Comparison of ENCODE assay signal across 9 cellular contexts in genomic region chr1:36133484-36133883, GRCh38. TPM values are rescaled to one million over a fixed set of nuclear protein-coding genes. Genes with fewer than 3 reads are reported as not detected.
A peak's percentile ranks its signal among the peaks of the same experiment; 100 is the strongest.
DNase-seq lines count a peak whose midpoint lies in the region; ATAC-seq and TF ChIP-seq lines count a peak whose summit lies in the region.
"Had no signal": no experiment of that assay in that cellular context is flagged by ENCODE, and none has a peak within 500 bp of the region (broad histone marks: within the 10 kb centered on the region; RNA-seq: fewer than 3 reads in every experiment).

No MANE protein-coding gene starts in this region.

- H3K36me3 ChIP-seq in adrenal gland (replicated peaks in 1 of 2) = peaks cover 0 to 21% of the 10 kb centered on the region in 2 donors

- no peaks in the 10 kb centered on the region for H3K9me3 Mint-ChIP-seq in activated CD4-positive, alpha-beta T cell treated with anti-CD3 and anti-CD28 coated beads for 36 hours (ENCODE audit: low read depth)
- H3K9me3 Mint-ChIP-seq: activated B cell treated with CpG ODN at 0.5 μM for 24 hours had no signal

- H3K4me1 ChIP-seq in adrenal gland (replicated peaks in 1 of 2) = peaks cover 7 to 39% of the 10 kb centered on the region in 2 donors
- H3K4me1 ChIP-seq in right cardiac atrium (ENCODE audit: control insufficient read depth, insufficient read depth, low read length) = peaks cover 7% of the 10 kb centered on the region

- H3K4me1 Mint-ChIP-seq in activated CD4-positive, alpha-beta T cell treated with anti-CD3 and anti-CD28 coated beads for 36 hours = peaks cover 4% of the 10 kb centered on the region
- H3K4me1 Mint-ChIP-seq: activated B cell treated with CpG ODN at 0.5 μM for 24 hours had no signal

- peak; percentile 27 for ATAC-seq in activated CD4-positive, alpha-beta T cell treated with anti-CD3 and anti-CD28 coated beads for 36 hours
- ATAC-seq in right cardiac atrium (peak; percentile 40 to 55), HG03457 (IDR thresholded peaks at IDR 0.05; ENCODE audit: unreplicated experiment) (no peak)

- H3K27me3 Mint-ChIP-seq in activated CD4-positive, alpha-beta T cell treated with anti-CD3 and anti-CD28 coated beads for 36 hours = no peaks in the 10 kb centered on the region
- H3K27me3 Mint-ChIP-seq: activated B cell treated with CpG ODN at 0.5 μM for 24 hours had no signal

- CTCF ChIA-PET in activated CD4-positive, alpha-beta T cell treated with anti-CD3 and anti-CD28 coated beads for 36 hours (lab: Charles Lee) = interaction anchor here (0.5 to 3.2 kb wide), 15 partner anchors 10 to 311 kb away, joined by 3 to 28 read pairs (median 4); partner anchors contain the start of gene SH3D21

- TF ChIP-seq POLR2A in adrenal gland (IDR thresholded peaks at IDR 0.05) = peak in 1 of 2 donors; percentile 73

- no peak for TF ChIP-seq CTCF in adrenal gland (IDR thresholded peaks at IDR 0.05)

- H3K27ac ChIP-seq in adrenal gland (peak overlapping the region in 3 of 5 donors; percentile 46 to 89 (median 85)), right cardiac atrium (ENCODE audit: low read length) (no peak overlapping the region)

- intact Hi-C loops in activated CD4-positive, alpha-beta T cell treated with anti-CD3 and anti-CD28 coated beads for 36 hours (cut with DNase I, micrococcal nuclease) = no loop called here
- intact Hi-C loops in adrenal gland (cut with DNase I) = loop anchor here (5.0 kb wide), 1 partner anchor 36 kb away; no protein-coding TSS in a partner anchor
- intact Hi-C loops in right cardiac atrium (cut with DNase I) = no loop called here

- POLR2A ChIA-PET in activated CD4-positive, alpha-beta T cell treated with anti-CD3 and anti-CD28 coated beads for 36 hours (lab: Charles Lee) = interaction anchor here (1.0 kb wide), 1 partner anchor 9 kb away, joined by 4 read pairs; no protein-coding TSS in a partner anchor

- no peak for DNase-seq in activated CD4-positive, alpha-beta T cell treated with anti-CD3 and anti-CD28 coated beads for 36 hours
- no peak for DNase-seq in activated CD4-positive, alpha-beta T cell treated with anti-CD3 and anti-CD28 coated beads, Interleukin-2, amount 50 U/mL, for 4 hours
- DNase-seq in adrenal gland (peak; percentile 94 to 99 (median 98)), right cardiac atrium (peak in 2 of 3 donors; percentile 61 to 66), NCI-H1417 (lab: John Stamatoyannopoulos, UW) (no peak), NOMO-1 treated with dmso at 0.1 percent for 144 hours (lab: John Stamatoyannopoulos, UW; ENCODE audit: unreplicated experiment) (no peak)
- DNase-seq in activated CD4-positive, alpha-beta T cell treated with anti-CD3 and anti-CD28 coated beads, Interleukin-2, amount 50 U/mL, for 1 hour = no peak
- DNase-seq: activated B cell treated with CpG ODN at 0.5 μM for 24 hours had no signal

- no peaks in the 10 kb centered on the region for H3K9me3 ChIP-seq in adrenal gland (replicated peaks in 1 of 3)
- no peaks in the 10 kb centered on the region for H3K9me3 ChIP-seq in right cardiac atrium (ENCODE audit: control insufficient read depth, low read length)

- 27 to 63% (median 37%) methylated on average over 3 of the region's 3 CpGs for WGBS in adrenal gland, 4 donors
- 63% methylated on average over 3 of the region's 3 CpGs for WGBS in right cardiac atrium

- peaks cover 6% of the 10 kb centered on the region for H3K36me3 Mint-ChIP-seq in activated CD4-positive, alpha-beta T cell treated with anti-CD3 and anti-CD28 coated beads for 36 hours (ENCODE audit: low read depth)

- H3K27me3 ChIP-seq in adrenal gland (no peaks in the 10 kb centered on the region), right cardiac atrium (ENCODE audit: control insufficient read depth, insufficient read depth) (no peaks in the 10 kb centered on the region)

- H3K27ac Mint-ChIP-seq in activated CD4-positive, alpha-beta T cell treated with anti-CD3 and anti-CD28 coated beads for 36 hours = no peak overlapping the region
- H3K27ac Mint-ChIP-seq: activated B cell treated with CpG ODN at 0.5 μM for 24 hours had no signal

- no peak overlapping the region for H3K4me3 Mint-ChIP-seq in activated CD4-positive, alpha-beta T cell treated with anti-CD3 and anti-CD28 coated beads for 36 hours
- H3K4me3 Mint-ChIP-seq: activated B cell treated with CpG ODN at 0.5 μM for 24 hours had no signal

- no peak overlapping the region for H3K4me3 ChIP-seq in adrenal gland
- no peak overlapping the region for H3K4me3 ChIP-seq in right cardiac atrium (ENCODE audit: low read length)

RNA-seq across cellular contexts. Expression of gene COL8A2, which starts 8.5 kb away (rescaled TPM):
- total RNA-seq in activated CD4-positive, alpha-beta T cell treated with anti-CD3 and anti-CD28 coated beads for 36 hours = under 1 TPM; 0.05 TPM
- total RNA-seq in adrenal gland = 1 to 10 TPM in 6 of 8 donors, under 1 TPM in 2; 0.74 to 6.6 (median 2.8) TPM
- 1 to 10 TPM in 2 of 3 donors, under 1 TPM in 1; 0.66 to 2.3 (median 1.2) TPM for polyA plus RNA-seq in adrenal gland
- total RNA-seq in right cardiac atrium = 1 to 10 TPM; 2.7 to 4.1 (median 3.3) TPM
- polyA plus RNA-seq in right cardiac atrium = 2.4 TPM

RNA-seq across cellular contexts. Expression of gene TRAPPC3, which starts 15.8 kb away (rescaled TPM):
- total RNA-seq in activated CD4-positive, alpha-beta T cell treated with anti-CD3 and anti-CD28 coated beads for 36 hours = 10 to 100 TPM; 43.8 to 53.8 TPM
- 100 to 1,000 TPM in 6 of 8 donors, 10 to 100 TPM in 2; 74.6 to 182 (median 133) TPM for total RNA-seq in adrenal gland
- polyA plus RNA-seq in adrenal gland = 100 to 1,000 TPM in 1 of 3 donors, 10 to 100 TPM in 2; 54.0 to 106 (median 65.1) TPM
- 10 to 100 TPM; 58.5 to 67.2 (median 64.0) TPM for total RNA-seq in right cardiac atrium
- 73.6 TPM for polyA plus RNA-seq in right cardiac atrium

RNA-seq across cellular contexts. Expression of gene MAP7D1, which starts 22.5 kb away (rescaled TPM):
- total RNA-seq in activated CD4-positive, alpha-beta T cell treated with anti-CD3 and anti-CD28 coated beads for 36 hours = 100 to 1,000 TPM; 122 to 133 TPM
- total RNA-seq in adrenal gland = 100 to 1,000 TPM in 1 of 8 donors, 10 to 100 TPM in 7; 60.2 to 121 (median 76.8) TPM
- polyA plus RNA-seq in adrenal gland = 10 to 100 TPM; 39.7 to 79.9 (median 47.2) TPM
- total RNA-seq in right cardiac atrium = 100 to 1,000 TPM; 285 to 403 (median 374) TPM
- 330 TPM for polyA plus RNA-seq in right cardiac atrium

RNA-seq across cellular contexts. Expression of gene ADPRS, which starts 44.8 kb away (rescaled TPM):
- total RNA-seq in activated CD4-positive, alpha-beta T cell treated with anti-CD3 and anti-CD28 coated beads for 36 hours = 10 to 100 TPM; 34.0 to 43.9 TPM
- total RNA-seq in adrenal gland (10 to 100 TPM; 43.3 to 84.5 (median 54.8) TPM), right cardiac atrium (10 to 100 TPM; 12.3 to 17.1 (median 13.0) TPM)
- polyA plus RNA-seq in adrenal gland (10 to 100 TPM; 40.1 to 42.3 (median 40.7) TPM), right cardiac atrium (19.5 TPM)

RNA-seq across cellular contexts. Expression of gene TEKT2, which starts 49.6 kb away (rescaled TPM):
- under 1 TPM in 1 of 2 experiments, not detected in 1; 0.16 TPM for total RNA-seq in activated CD4-positive, alpha-beta T cell treated with anti-CD3 and anti-CD28 coated beads for 36 hours
- total RNA-seq in adrenal gland = 1 to 10 TPM in 1 of 8 donors, under 1 TPM in 3, not detected in 4; 0.18 to 1.2 (median 0.72) TPM
- polyA plus RNA-seq in adrenal gland = 1 to 10 TPM in 2 of 3 donors, under 1 TPM in 1; 0.40 to 4.0 (median 1.4) TPM
- total RNA-seq in right cardiac atrium = under 1 TPM in 2 of 4 donors, not detected in 2; 0.23 to 0.35 TPM
- 0.14 TPM for polyA plus RNA-seq in right cardiac atrium
- total RNA-seq: activated B cell treated with CpG ODN at 0.5 μM for 24 hours had no signal

Comparison
In these comparisons a context has a peak if more than half of its experiments do, and no peak if none do; other contexts are left out.
1. DNase-seq: peak in adrenal gland (7 of 7) and right cardiac atrium (2 of 3); none in activated CD4-positive, alpha-beta T cell treated with anti-CD3 and anti-CD28 coated beads for 36 hours (single experiment), activated CD4-positive, alpha-beta T cell treated with anti-CD3 and anti-CD28 coated beads, Interleukin-2, amount 50 U/mL, for 4 hours (0 of 2), NCI-H1417 (0 of 3), activated CD4-positive, alpha-beta T cell treated with anti-CD3 and anti-CD28 coated beads, Interleukin-2, amount 50 U/mL, for 1 hour (single experiment) and NOMO-1 treated with dmso at 0.1 percent for 144 hours (single experiment).
2. intact Hi-C loops: an anchor here in adrenal gland (5.0 kb wide); none called in activated CD4-positive, alpha-beta T cell treated with anti-CD3 and anti-CD28 coated beads for 36 hours and right cardiac atrium.